In genomic region chr12:51171884-51172514, GRCh38 we compare ENCODE assay signal across 8 cellular contexts. TPM values are rescaled to one million over a fixed set of nuclear protein-coding genes. Genes with fewer than 3 reads are reported as not detected.
DNase-seq lines count a peak whose midpoint lies in the region; ATAC-seq and TF ChIP-seq lines count a peak whose summit lies in the region.

No MANE protein-coding gene starts in this region.

- H3K4me1 Mint-ChIP-seq in type B pancreatic cell (ENCODE audit: unreplicated experiment), result peaks cover 9% of the 10 kb centered on the region

- peak overlapping the region; percentile 94 for H3K4me2 ChIP-seq in parathyroid adenoma (ENCODE audit: low read length)

- H3K9ac ChIP-seq in SK-N-MC (ENCODE audit: insufficient read length) (peak overlapping the region; percentile 51), parathyroid adenoma (peak overlapping the region; percentile 96)

- DNase-seq in SK-N-MC (ENCODE audit: low read depth, low spot score) (no peak), fibroblast of peridontal ligament (ENCODE audit: extremely low read depth) (peak; percentile 44), NCI-H226 (no peak), type B pancreatic cell (ENCODE audit: extremely low spot score, unreplicated experiment) (no peak), DMS153 (lab: John Stamatoyannopoulos, UW) (no peak)

- no peak overlapping the region for H3K27ac Mint-ChIP-seq in type B pancreatic cell

- H3K27me3 Mint-ChIP-seq in type B pancreatic cell, result no peaks in the 10 kb centered on the region

- H2AFZ ChIP-seq in parathyroid adenoma, result peak overlapping the region; percentile 100

- H3K9me3 ChIP-seq in SK-N-MC (ENCODE audit: low read depth, low read length), result no peaks in the 10 kb centered on the region
- H3K9me3 ChIP-seq in parathyroid adenoma (ENCODE audit: control insufficient read depth, low read length), result no peaks in the 10 kb centered on the region

- peaks cover 3% of the 10 kb centered on the region for H3K4me1 ChIP-seq in parathyroid adenoma

- H3K9me3 Mint-ChIP-seq in type B pancreatic cell, result no peaks in the 10 kb centered on the region

- H3K4me3 ChIP-seq in GM12875 (ENCODE audit: low read depth, low read length) (peak overlapping the region; percentile 58), SK-N-MC (peak overlapping the region; percentile 76), parathyroid adenoma (ENCODE audit: low read depth, low read length) (peak overlapping the region; percentile 89)

- ATAC-seq in HG02973 (IDR thresholded peaks at IDR 0.05; ENCODE audit: unreplicated experiment), result peak; percentile 10

- H3K27ac ChIP-seq in SK-N-MC, result no peak overlapping the region
- H3K27ac ChIP-seq in parathyroid adenoma, result peak overlapping the region; percentile 100

- H3K36me3 Mint-ChIP-seq in type B pancreatic cell, result no peaks in the 10 kb centered on the region

- no peaks in the 10 kb centered on the region for H3K27me3 ChIP-seq in parathyroid adenoma (ENCODE audit: control insufficient read depth, insufficient read depth, low read length)

- H3K36me3 ChIP-seq in SK-N-MC (ENCODE audit: insufficient read depth, low read length) (no peaks in the 10 kb centered on the region), parathyroid adenoma (ENCODE audit: control insufficient read depth, insufficient read depth, low read length) (no peaks in the 10 kb centered on the region)

- no peak overlapping the region for H3K4me3 Mint-ChIP-seq in type B pancreatic cell

- H3K79me2 ChIP-seq in parathyroid adenoma, result peaks cover 50% of the 10 kb centered on the region

- TF ChIP-seq CTCF in GM12875 (IDR thresholded peaks at IDR 0.05; ENCODE audit: borderline replicate concordance, insufficient read depth, low read depth, low read length) (no peak), parathyroid adenoma (IDR thresholded peaks at IDR 0.05) (no peak), type B pancreatic cell (conservative IDR thresholded peaks at IDR 0.05) (no peak)

RNA-seq across cellular contexts. Expression of gene TFCP2, which starts 0.9 kb away (rescaled TPM):
- total RNA-seq in type B pancreatic cell (ENCODE audit: low replicate concordance), result 31.7 and 40.7 TPM in 2 replicates

RNA-seq across cellular contexts. Expression of gene POU6F1, which starts 45.9 kb away (rescaled TPM):
- 5.6 and 6.6 TPM in 2 replicates for total RNA-seq in type B pancreatic cell (ENCODE audit: low replicate concordance)
